In genomic region chr1:38025233-38025632, GRCh38 we compare ENCODE assay signal across 18 cellular contexts. TPM values are rescaled to one million over a fixed set of nuclear protein-coding genes. Genes with fewer than 3 reads are reported as not detected.
A peak's percentile ranks its signal among the peaks of the same experiment; 100 is the strongest.
DNase-seq lines count a peak whose midpoint lies in the region; ATAC-seq and TF ChIP-seq lines count a peak whose summit lies in the region.
"Had no signal": no experiment of that assay in that cellular context is flagged by ENCODE, and none has a peak within 500 bp of the region (broad histone marks: within the 10 kb centered on the region; RNA-seq: fewer than 3 reads in every experiment).

No MANE protein-coding gene starts in this region.

- CTCF ChIA-PET in activated naive CD4-positive, alpha-beta T cell treated with anti-CD3 and anti-CD28 coated beads, Interleukin-2, amount 10 ng/mL, durations not matched to agents 7 days and 5 days (lab: Charles Lee), result interaction anchor here (1.1 to 4.4 kb wide), 5 partner anchors 15 to 46 kb away, joined by 4 to 25 read pairs (median 4); no protein-coding TSS in a partner anchor

- no peaks in the 10 kb centered on the region for H3K79me2 ChIP-seq in trophoblast cell (ENCODE audit: control insufficient read depth, insufficient read depth, low read length, poor library complexity)

- H3K4me2 ChIP-seq in trophoblast cell (ENCODE audit: low read length), result no peak overlapping the region

- peak overlapping the region; percentile 54 for H3K27ac Mint-ChIP-seq in activated T-cell treated with anti-CD3 and anti-CD28 coated beads, Interleukin-2, amount 50 U/mL, for 24 hours
- H3K27ac Mint-ChIP-seq in endothelial cell (ENCODE audit: unreplicated experiment), result peak overlapping the region; percentile 94
- no peak overlapping the region for H3K27ac Mint-ChIP-seq in activated naive CD4-positive, alpha-beta T cell treated with anti-CD3 and anti-CD28 coated beads, Interleukin-2, amount 10 ng/mL, durations not matched to agents 7 days and 5 days

- H3K9me3 ChIP-seq in trophoblast cell (ENCODE audit: insufficient read depth, low read depth, low read length) (no peaks in the 10 kb centered on the region), BE2C (no peaks in the 10 kb centered on the region)
- H3K9me3 ChIP-seq: Caco-2, SJCRH30 had no signal

- H3K27ac ChIP-seq in trophoblast cell (ENCODE audit: low read depth, low read length) (no peak overlapping the region), substantia nigra (ENCODE audit: low read depth, low read length, poor library complexity, severe bottlenecking) (no peak overlapping the region)
- H3K27ac ChIP-seq: SJCRH30 had no signal

- H3K4me1 Mint-ChIP-seq in activated T-cell treated with anti-CD3 and anti-CD28 coated beads, Interleukin-2, amount 50 U/mL, for 24 hours (ENCODE audit: low read depth), result peaks cover 44% of the 10 kb centered on the region
- H3K4me1 Mint-ChIP-seq in activated T-cell treated with anti-CD3 and anti-CD28 coated beads, Interleukin-2, amount 50 U/mL, for 4 hours (ENCODE audit: low read depth), result peaks cover 37% of the 10 kb centered on the region
- H3K4me1 Mint-ChIP-seq in endothelial cell (ENCODE audit: unreplicated experiment), result peaks cover 54% of the 10 kb centered on the region
- H3K4me1 Mint-ChIP-seq in activated naive CD4-positive, alpha-beta T cell treated with anti-CD3 and anti-CD28 coated beads, Interleukin-2, amount 10 ng/mL, durations not matched to agents 7 days and 5 days, result peaks cover 40% of the 10 kb centered on the region

- H3K4me3 ChIP-seq in trophoblast cell (ENCODE audit: low read depth, low read length) (no peak overlapping the region), BE2C (ENCODE audit: low read depth, low read length) (no peak overlapping the region)
- H3K4me3 ChIP-seq: SJCRH30 had no signal

- H2BK5ac ChIP-seq in trophoblast cell (ENCODE audit: low read depth, low read length, poor library complexity), result peak overlapping the region; percentile 12

- no peak for ATAC-seq in activated T-cell treated with anti-CD3 and anti-CD28 coated beads, Interleukin-2, amount 50 U/mL, for 4 hours
- ATAC-seq in GM21526 (IDR thresholded peaks at IDR 0.05; ENCODE audit: low FRiP score, unreplicated experiment), result no peak

- H3K36me3 Mint-ChIP-seq in activated T-cell treated with anti-CD3 and anti-CD28 coated beads, Interleukin-2, amount 50 U/mL, for 24 hours (ENCODE audit: low read depth), result peaks cover 71% of the 10 kb centered on the region
- peaks cover 27% of the 10 kb centered on the region for H3K36me3 Mint-ChIP-seq in activated T-cell treated with anti-CD3 and anti-CD28 coated beads, Interleukin-2, amount 50 U/mL, for 4 hours (ENCODE audit: insufficient read depth)
- peaks cover 44% of the 10 kb centered on the region for H3K36me3 Mint-ChIP-seq in endothelial cell (ENCODE audit: low read depth, unreplicated experiment)
- peaks cover 25% of the 10 kb centered on the region for H3K36me3 Mint-ChIP-seq in activated naive CD4-positive, alpha-beta T cell treated with anti-CD3 and anti-CD28 coated beads, Interleukin-2, amount 10 ng/mL, durations not matched to agents 7 days and 5 days

- TF ChIP-seq CTCF in endothelial cell (IDR thresholded peaks at IDR 0.05; ENCODE audit: unreplicated experiment) (no peak), BE2C (IDR thresholded peaks at IDR 0.05; ENCODE audit: low read depth, low read length) (no peak)

- H2AFZ ChIP-seq in trophoblast cell (ENCODE audit: insufficient read depth, low read length, poor library complexity), result no peak overlapping the region

- no peak overlapping the region for H3K9ac ChIP-seq in trophoblast cell (ENCODE audit: low read length)

- no peak overlapping the region for H3K4ac ChIP-seq in trophoblast cell (ENCODE audit: low read depth, low read length)

- no peak overlapping the region for H3K14ac ChIP-seq in trophoblast cell (ENCODE audit: low read length)

- H2BK120ac ChIP-seq in trophoblast cell (ENCODE audit: insufficient read depth, low read length, poor library complexity), result no peak overlapping the region

- peak overlapping the region; percentile 52 for H3K18ac ChIP-seq in trophoblast cell (ENCODE audit: low read length)

- H3K4me1 ChIP-seq in trophoblast cell (ENCODE audit: control insufficient read depth in 1 of 2, insufficient read depth in 2 of 2, low read length in 2 of 2), result peaks cover 10 to 12% of the 10 kb centered on the region in 2 experiments
- peaks cover 22% of the 10 kb centered on the region for H3K4me1 ChIP-seq in BE2C
- H3K4me1 ChIP-seq: Caco-2 had no signal

- H2BK12ac ChIP-seq in trophoblast cell (ENCODE audit: low read length), result no peak overlapping the region

- no peaks in the 10 kb centered on the region for H3K9me3 Mint-ChIP-seq in activated T-cell treated with anti-CD3 and anti-CD28 coated beads, Interleukin-2, amount 50 U/mL, for 24 hours
- H3K9me3 Mint-ChIP-seq in activated T-cell treated with anti-CD3 and anti-CD28 coated beads, Interleukin-2, amount 50 U/mL, for 4 hours, result no peaks in the 10 kb centered on the region
- H3K9me3 Mint-ChIP-seq in endothelial cell (ENCODE audit: unreplicated experiment), result no peaks in the 10 kb centered on the region
- no peaks in the 10 kb centered on the region for H3K9me3 Mint-ChIP-seq in activated naive CD4-positive, alpha-beta T cell treated with anti-CD3 and anti-CD28 coated beads, Interleukin-2, amount 10 ng/mL, durations not matched to agents 7 days and 5 days
- H3K9me3 Mint-ChIP-seq: CD14-positive monocyte had no signal

- no peak overlapping the region for H2AK5ac ChIP-seq in trophoblast cell (ENCODE audit: low read length)

- no CpG with 5 or more reads among the region's 2 CpGs for WGBS in trophoblast cell (ENCODE audit: extremely low coverage, insufficient coverage, insufficient read length)

- H3K79me1 ChIP-seq in trophoblast cell (ENCODE audit: low read length), result peaks cover 6% of the 10 kb centered on the region

- no peak overlapping the region for H3K4me3 Mint-ChIP-seq in activated T-cell treated with anti-CD3 and anti-CD28 coated beads, Interleukin-2, amount 50 U/mL, for 24 hours
- H3K4me3 Mint-ChIP-seq in activated T-cell treated with anti-CD3 and anti-CD28 coated beads, Interleukin-2, amount 50 U/mL, for 4 hours, result no peak overlapping the region
- peak overlapping the region; percentile 77 for H3K4me3 Mint-ChIP-seq in endothelial cell (ENCODE audit: unreplicated experiment)
- no peak overlapping the region for H3K4me3 Mint-ChIP-seq in activated naive CD4-positive, alpha-beta T cell treated with anti-CD3 and anti-CD28 coated beads, Interleukin-2, amount 10 ng/mL, durations not matched to agents 7 days and 5 days
- H3K4me3 Mint-ChIP-seq: CD14-positive monocyte had no signal

- H3K36me3 ChIP-seq in trophoblast cell (ENCODE audit: control insufficient read depth in 1 of 2, insufficient read depth in 2 of 2, low read length in 2 of 2) (peaks cover 30 to 45% of the 10 kb centered on the region in 2 experiments), BE2C (no peaks in the 10 kb centered on the region)

- H3K27me3 Mint-ChIP-seq in activated T-cell treated with anti-CD3 and anti-CD28 coated beads, Interleukin-2, amount 50 U/mL, for 24 hours, result no peaks in the 10 kb centered on the region
- no peaks in the 10 kb centered on the region for H3K27me3 Mint-ChIP-seq in activated T-cell treated with anti-CD3 and anti-CD28 coated beads, Interleukin-2, amount 50 U/mL, for 4 hours (ENCODE audit: low read depth)
- peaks cover 6% of the 10 kb centered on the region for H3K27me3 Mint-ChIP-seq in endothelial cell (ENCODE audit: unreplicated experiment)
- no peaks in the 10 kb centered on the region for H3K27me3 Mint-ChIP-seq in activated naive CD4-positive, alpha-beta T cell treated with anti-CD3 and anti-CD28 coated beads, Interleukin-2, amount 10 ng/mL, durations not matched to agents 7 days and 5 days

- no peak overlapping the region for H3K23ac ChIP-seq in trophoblast cell (ENCODE audit: low read length)

- no peak for DNase-seq in activated T-cell treated with anti-CD3 and anti-CD28 coated beads, Interleukin-2, amount 50 U/mL, for 24 hours
- DNase-seq in activated T-cell treated with anti-CD3 and anti-CD28 coated beads, Interleukin-2, amount 50 U/mL, for 4 hours, result no peak
- no peak for DNase-seq in endothelial cell (ENCODE audit: low spot score)
- DNase-seq in trophoblast cell, result no peak
- no peak for DNase-seq in substantia nigra (lab: John Stamatoyannopoulos, UW)
- no peak for DNase-seq in BE2C
- no peak for DNase-seq in activated naive CD4-positive, alpha-beta T cell treated with anti-CD3 and anti-CD28 coated beads, Interleukin-2, amount 10 ng/mL, durations not matched to agents 7 days and 5 days
- DNase-seq: Caco-2, HCEC 1CT, NCI-H146, NCI-H2081 treated with DMSO at 0.1 percent for 48 hours, NCI-H524, SJCRH30 had no signal

- H3K27me3 ChIP-seq in trophoblast cell (ENCODE audit: insufficient read depth, low read length), result no peaks in the 10 kb centered on the region
- H3K27me3 ChIP-seq in BE2C, result no peaks in the 10 kb centered on the region
- H3K27me3 ChIP-seq: SJCRH30 had no signal

- no peak overlapping the region for H4K8ac ChIP-seq in trophoblast cell (ENCODE audit: low read depth, low read length)

- H4K12ac ChIP-seq in trophoblast cell (ENCODE audit: low read depth, low read length), result no peak overlapping the region

- H4K91ac ChIP-seq in trophoblast cell (ENCODE audit: low read depth, low read length), result no peak overlapping the region

RNA-seq across cellular contexts. Expression of gene UTP11, which starts 12.7 kb away (rescaled TPM):
- total RNA-seq in activated T-cell treated with anti-CD3 and anti-CD28 coated beads, Interleukin-2, amount 50 U/mL, for 4 hours, result 100 to 1,000 TPM; 103 to 105 (median 104) TPM
- 44.7 TPM for total RNA-seq in endothelial cell (ENCODE audit: unreplicated experiment)
- 56.4 and 56.8 TPM in 2 replicates for polyA plus RNA-seq in trophoblast cell (2013)
- 27.7 TPM for polyA plus RNA-seq in BE2C (2012; ENCODE audit: insufficient read depth, insufficient read length, low read depth)

RNA-seq across cellular contexts. Expression of gene FHL3, which starts 19.9 kb away (rescaled TPM):
- total RNA-seq in activated T-cell treated with anti-CD3 and anti-CD28 coated beads, Interleukin-2, amount 50 U/mL, for 4 hours, result 10 to 100 TPM; 15.9 to 33.8 (median 26.9) TPM
- total RNA-seq in endothelial cell (ENCODE audit: unreplicated experiment), result 142 TPM
- polyA plus RNA-seq in trophoblast cell (2013), result 56.9 and 57.3 TPM in 2 replicates
- 40.6 TPM for polyA plus RNA-seq in BE2C (2012; ENCODE audit: insufficient read depth, insufficient read length, low read depth)

RNA-seq across cellular contexts. Expression of gene POU3F1, which starts 21.4 kb away (rescaled TPM):
- total RNA-seq in activated T-cell treated with anti-CD3 and anti-CD28 coated beads, Interleukin-2, amount 50 U/mL, for 4 hours, result 1 to 10 TPM in 2 of 3 donors, under 1 TPM in 1; 0.91 to 1.3 (median 1.0) TPM
- total RNA-seq in endothelial cell (ENCODE audit: unreplicated experiment), result 1.2 TPM
- polyA plus RNA-seq in trophoblast cell (2013), result 0.44 and 0.46 TPM in 2 replicates
- 0.91 TPM for polyA plus RNA-seq in BE2C (2012; ENCODE audit: insufficient read depth, insufficient read length, low read depth)
- total RNA-seq: A172, Caco-2, HT1080, RPMI7951 had no signal
- polyA plus RNA-seq: CD14-positive monocyte had no signal

RNA-seq across cellular contexts. Expression of gene SF3A3, which starts 35.4 kb away (rescaled TPM):
- 100 to 1,000 TPM; 130 to 133 (median 130) TPM for total RNA-seq in activated T-cell treated with anti-CD3 and anti-CD28 coated beads, Interleukin-2, amount 50 U/mL, for 4 hours
- 59.2 TPM for total RNA-seq in endothelial cell (ENCODE audit: unreplicated experiment)
- 33.9 and 37.1 TPM in 2 replicates for polyA plus RNA-seq in trophoblast cell (2013)
- polyA plus RNA-seq in BE2C (2012; ENCODE audit: insufficient read depth, insufficient read length, low read depth), result 74.2 TPM
